Comparison of ENCODE assay signal across 23 cellular contexts in the genomic region with DNA sequence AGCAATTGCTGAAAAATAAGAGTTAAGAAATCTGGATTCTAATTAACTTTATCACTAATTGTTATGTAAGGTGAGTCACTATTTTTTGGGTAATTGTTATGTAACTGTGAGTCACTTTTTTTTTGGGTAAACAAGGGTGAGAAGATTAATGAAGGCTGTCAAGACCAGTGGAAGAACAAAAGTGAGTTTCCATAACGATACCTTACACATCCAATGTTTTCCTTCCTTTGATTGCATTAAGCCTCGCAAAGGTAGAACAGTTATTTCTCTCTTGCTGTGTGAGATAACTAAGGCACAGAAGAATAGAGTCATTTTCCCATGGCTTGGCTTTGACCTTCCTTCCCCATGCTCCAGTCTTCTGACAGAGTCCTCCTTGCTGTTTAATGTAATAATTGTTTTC.
"Had no signal": no experiment of that assay in that cellular context is flagged by ENCODE, and none has a peak within 500 bp of the region (broad histone marks: within the 10 kb centered on the region; RNA-seq: fewer than 3 reads in every experiment).

No MANE protein-coding gene starts in this region.

- H3K27ac Mint-ChIP-seq: endodermal cell; stimulated activated naive B cell treated with anti-CD40 and anti-IgM and Interleukin-4, amounts not matched to agents 10 μg/mL and 1 μg/mL and 100 μg/mL, for 72 hours; stimulated activated naive CD8-positive, alpha-beta T cell treated with anti-CD3 and anti-CD28 coated beads, Interleukin-15, amount 100 ng/mL, for 72 hours had no signal

- H3K36me3 Mint-ChIP-seq: naive thymus-derived CD8-positive, alpha-beta T cell had no signal

- H3K9me3 Mint-ChIP-seq: endodermal cell; naive thymus-derived CD8-positive, alpha-beta T cell; neural crest cell had no signal

- H3K27me3 Mint-ChIP-seq: stimulated activated naive B cell treated with anti-CD40 and anti-IgM and Interleukin-4, amounts not matched to agents 10 μg/mL and 1 μg/mL and 100 μg/mL, for 72 hours had no signal

- DNase-seq: effector CD4-positive, alpha-beta T cell; foreskin keratinocyte; head of caudate nucleus; left colon; left ventricle myocardium superior; naive thymus-derived CD8-positive, alpha-beta T cell; posterior cingulate gyrus; sigmoid colon; stimulated activated CD4-positive, alpha-beta T cell treated with anti-CD3 and anti-CD28 coated beads, Interleukin-2, amount 100 ng/mL, for 24 hours; stimulated activated CD4-positive, alpha-beta T cell treated with anti-CD3 and anti-CD28 coated beads, Interleukin-4, amount 100 ng/mL, for 4 hours; stimulated activated naive B cell treated with anti-CD40 and anti-IgM and Interleukin-4, amounts not matched to agents 10 μg/mL and 1 μg/mL and 100 μg/mL, for 72 hours; stimulated activated naive CD8-positive, alpha-beta T cell treated with anti-CD3 and anti-CD28 coated beads, Interleukin-15, amount 100 ng/mL, for 72 hours; substantia nigra; transverse colon had no signal

- H3K36me3 ChIP-seq: esophagus muscularis mucosa, right atrium auricular region, sigmoid colon, thoracic aorta, transverse colon had no signal

- H3K4me1 Mint-ChIP-seq: endodermal cell; naive thymus-derived CD8-positive, alpha-beta T cell; stimulated activated naive B cell treated with anti-CD40 and anti-IgM and Interleukin-4, amounts not matched to agents 10 μg/mL and 1 μg/mL and 100 μg/mL, for 72 hours had no signal

- H3K9me3 ChIP-seq: esophagus muscularis mucosa, right atrium auricular region, sigmoid colon, thoracic aorta, transverse colon had no signal

- H3K27ac ChIP-seq: coronary artery, foreskin keratinocyte, hepatocyte, right atrium auricular region, sigmoid colon, thoracic aorta, transverse colon had no signal

- H3K4me1 ChIP-seq: right atrium auricular region, sigmoid colon, transverse colon had no signal

- H3K4me2 ChIP-seq: hepatocyte had no signal

- H3K4me3 Mint-ChIP-seq: endodermal cell; naive thymus-derived CD8-positive, alpha-beta T cell; neural crest cell; stimulated activated naive B cell treated with anti-CD40 and anti-IgM and Interleukin-4, amounts not matched to agents 10 μg/mL and 1 μg/mL and 100 μg/mL, for 72 hours; stimulated activated naive CD8-positive, alpha-beta T cell treated with anti-CD3 and anti-CD28 coated beads, Interleukin-15, amount 100 ng/mL, for 72 hours had no signal

- H3K27me3 ChIP-seq: esophagus muscularis mucosa, foreskin keratinocyte, hepatocyte, right atrium auricular region, sigmoid colon, transverse colon had no signal

- H3K79me2 ChIP-seq: hepatocyte had no signal

- H3K4me3 ChIP-seq: coronary artery, esophagus muscularis mucosa, hepatocyte, lung, right atrium auricular region, sigmoid colon, skin epidermis, thoracic aorta, transverse colon had no signal

- H2AFZ ChIP-seq: hepatocyte had no signal

- ATAC-seq: foreskin keratinocyte; left colon; left ventricle myocardium superior; naive thymus-derived CD8-positive, alpha-beta T cell; stimulated activated naive B cell treated with anti-CD40 and anti-IgM and Interleukin-4, amounts not matched to agents 10 μg/mL and 1 μg/mL and 100 μg/mL, for 72 hours; stimulated activated naive CD8-positive, alpha-beta T cell treated with anti-CD3 and anti-CD28 coated beads, Interleukin-15, amount 100 ng/mL, for 72 hours had no signal
